In genomic region chr14:30417121-30417520, GRCh38 we compare ENCODE assay signal across 24 cellular contexts.
DNase-seq lines count a peak whose midpoint lies in the region; ATAC-seq, FAIRE-seq and TF ChIP-seq lines count a peak whose summit lies in the region.
"Had no signal": no experiment of that assay in that cellular context is flagged by ENCODE, and none has a peak within 500 bp of the region (broad histone marks: within the 10 kb centered on the region; RNA-seq: fewer than 3 reads in every experiment).

No MANE protein-coding gene starts in this region.

- no peak overlapping the region for H3K4me2 ChIP-seq in Karpas-422 (ENCODE audit: low read depth, low read length, poor library complexity, severe bottlenecking)

- no peak overlapping the region for H2AFZ ChIP-seq in Karpas-422 (ENCODE audit: low read length)

- no peaks in the 10 kb centered on the region for H3K9me2 ChIP-seq in Karpas-422 (replicated peaks; ENCODE audit: insufficient read depth, low read length)

- ATAC-seq in stimulated activated naive CD8-positive, alpha-beta T cell treated with anti-CD3 and anti-CD28 coated beads, Interleukin-15, amount 100 ng/mL, for 72 hours = no peak

- H3K36me3 ChIP-seq in bronchial epithelial cell (ENCODE audit: control insufficient read depth, insufficient read depth, low read length) (no peaks in the 10 kb centered on the region), Karpas-422 (ENCODE audit: insufficient read depth, low read length) (no peaks in the 10 kb centered on the region)

- DNase-seq in NCI-H2171 treated with DMSO at 0.1 percent for 48 hours (lab: John Stamatoyannopoulos, UW) (peak; percentile 8), NCI-H2171 (lab: John Stamatoyannopoulos, UW) (no peak), bronchial epithelial cell (ENCODE audit: low read depth) (peak; percentile 74), fibroblast of pulmonary artery (ENCODE audit: low read depth) (peak; percentile 13), superior temporal gyrus (ENCODE audit: extremely low spot score) (no peak), Karpas-422 (no peak)
- DNase-seq in stimulated activated CD4-positive, alpha-beta T cell treated with anti-CD3 and anti-CD28 coated beads, Interleukin-2, amount 100 ng/mL, for 24 hours = no peak
- no peak for DNase-seq in stimulated activated naive CD8-positive, alpha-beta T cell treated with anti-CD3 and anti-CD28 coated beads, Interleukin-15, amount 100 ng/mL, for 72 hours
- DNase-seq: Calu3; CD8-positive, alpha-beta memory T cell; DMS153; GDM1; GOT3; HCEC 1CT; Kasumi-1; MM.1S; NCI-H1092; NCI-H1436; NCI-H1930; NCI-H524 treated with DMSO at 0.1 percent for 48 hours; Right ventricle myocardium superior had no signal

- H3K27me3 ChIP-seq in bronchial epithelial cell (ENCODE audit: control insufficient read depth, insufficient read depth, low read length) (peaks cover 3% of the 10 kb centered on the region), Karpas-422 (ENCODE audit: low read length) (no peaks in the 10 kb centered on the region; the same call in 1 of the 2 replicates)

- H3K9me3 ChIP-seq in Karpas-422 (ENCODE audit: low read length) = no peaks in the 10 kb centered on the region

- no peak overlapping the region for H3K4me3 Mint-ChIP-seq in stimulated activated naive CD8-positive, alpha-beta T cell treated with anti-CD3 and anti-CD28 coated beads, Interleukin-15, amount 100 ng/mL, for 72 hours
- H3K4me3 Mint-ChIP-seq: CD8-positive, alpha-beta memory T cell had no signal

- no peaks in the 10 kb centered on the region for H4K20me1 ChIP-seq in Karpas-422 (ENCODE audit: insufficient read depth, low read depth, low read length)

- no peak overlapping the region for H3K27ac Mint-ChIP-seq in stimulated activated naive CD8-positive, alpha-beta T cell treated with anti-CD3 and anti-CD28 coated beads, Interleukin-15, amount 100 ng/mL, for 72 hours
- H3K27ac Mint-ChIP-seq: CD8-positive, alpha-beta memory T cell had no signal

- no peaks in the 10 kb centered on the region for H3K27me3 Mint-ChIP-seq in stimulated activated naive CD8-positive, alpha-beta T cell treated with anti-CD3 and anti-CD28 coated beads, Interleukin-15, amount 100 ng/mL, for 72 hours

- no peaks in the 10 kb centered on the region for H3K9me3 Mint-ChIP-seq in stimulated activated naive CD8-positive, alpha-beta T cell treated with anti-CD3 and anti-CD28 coated beads, Interleukin-15, amount 100 ng/mL, for 72 hours

- H3K4me3 ChIP-seq in bronchial epithelial cell (ENCODE audit: low read depth, low read length) (no peak overlapping the region), fibroblast of pulmonary artery (replicated peaks; ENCODE audit: low read depth, low read length) (no peak overlapping the region), Karpas-422 (ENCODE audit: low read length) (no peak overlapping the region)

- H3K27ac ChIP-seq in Karpas-422 (ENCODE audit: low read length) = no peak overlapping the region
- H3K27ac ChIP-seq: C4-2B had no signal

- H3K4me1 ChIP-seq in Karpas-422 (ENCODE audit: low read length) = no peaks in the 10 kb centered on the region

- no peaks in the 10 kb centered on the region for H3K4me1 Mint-ChIP-seq in stimulated activated naive CD8-positive, alpha-beta T cell treated with anti-CD3 and anti-CD28 coated beads, Interleukin-15, amount 100 ng/mL, for 72 hours
- H3K4me1 Mint-ChIP-seq: CD8-positive, alpha-beta memory T cell had no signal

- TF ChIP-seq CTCF in bronchial epithelial cell (IDR thresholded peaks at IDR 0.05; ENCODE audit: insufficient read depth, low read length, severe bottlenecking) (no peak), fibroblast of pulmonary artery (IDR thresholded peaks at IDR 0.05; ENCODE audit: low read length, missing control alignments) (no peak)

- H3K9ac ChIP-seq in Karpas-422 (ENCODE audit: low read length) = no peak overlapping the region

- H3K79me2 ChIP-seq in Karpas-422 (ENCODE audit: low read length) = no peaks in the 10 kb centered on the region

- FAIRE-seq in bronchial epithelial cell (lab: Jason Lieb, UNC) = no peak
- FAIRE-seq: GM18507, RCC 7860 had no signal

Comparison
In these comparisons a context has a peak if more than half of its experiments do, and no peak if none do; other contexts are left out.
1. DNase-seq: peak in NCI-H2171 treated with DMSO at 0.1 percent for 48 hours (single experiment), bronchial epithelial cell (single experiment) and fibroblast of pulmonary artery (single experiment); none in NCI-H2171 (single experiment), superior temporal gyrus (single experiment), stimulated activated CD4-positive, alpha-beta T cell treated with anti-CD3 and anti-CD28 coated beads, Interleukin-2, amount 100 ng/mL, for 24 hours (0 of 2), Karpas-422 (single experiment) and stimulated activated naive CD8-positive, alpha-beta T cell treated with anti-CD3 and anti-CD28 coated beads, Interleukin-15, amount 100 ng/mL, for 72 hours (0 of 2).